Comparison of ENCODE assay signal across 1 cellular context in genomic region chr6:14082287-14082686, GRCh38.
TF ChIP-seq lines count a peak whose summit lies in the region.

No MANE protein-coding gene starts in this region.

TF ChIP-seq in GM23338, 12 proteins besides CTCF, POLR2A, EP300 and RAD21 (continued from another document):
- no peak for TF ChIP-seq ZNF462 (CRISPR knock-in tag; IDR thresholded peaks at IDR 0.05)
- TF ChIP-seq ZNF114 (CRISPR knock-in tag; IDR thresholded peaks at IDR 0.05) = no peak
- no peak for TF ChIP-seq EZH2 (IDR thresholded peaks at IDR 0.05; ENCODE audit: low read depth, unreplicated experiment)
- no peak for TF ChIP-seq EZH2phosphoT487 (IDR thresholded peaks at IDR 0.05; ENCODE audit: unreplicated experiment)
- no peak for TF ChIP-seq ZNF331 (CRISPR knock-in tag; IDR thresholded peaks at IDR 0.05; ENCODE audit: low read depth)
- no peak for TF ChIP-seq REST (IDR thresholded peaks at IDR 0.05; ENCODE audit: unreplicated experiment)
- TF ChIP-seq ETS1 (IDR thresholded peaks at IDR 0.05) = no peak
